8 cellular contexts compared by ENCODE assay signal in genomic region chr3:112086018-112086854, GRCh38. TPM values are rescaled to one million over a fixed set of nuclear protein-coding genes. Genes with fewer than 3 reads are reported as not detected.
A peak's percentile ranks its signal among the peaks of the same experiment; 100 is the strongest.
DNase-seq lines count a peak whose midpoint lies in the region; ATAC-seq and TF ChIP-seq lines count a peak whose summit lies in the region.

C3orf52 (plus strand) TSS chr3:112086389; CDS start chr3:112086408, 19 bp downstream.

- POLR2A ChIA-PET in activated CD8-positive, alpha-beta T cell treated with anti-CD3 and anti-CD28 coated beads, Interleukin-2, amount 10 ng/mL, durations not matched to agents 7 days and 5 days (lab: Charles Lee), result interaction anchor here (0.7 kb wide), 1 partner anchor 13 kb away, joined by 3 read pairs; no protein-coding TSS in a partner anchor

- H3K4me3 ChIP-seq in lung, result peak within 1 kb of the TSS; percentile 34

- no peaks in the 10 kb centered on the region for H3K9me3 Mint-ChIP-seq in activated CD8-positive, alpha-beta T cell treated with anti-CD3 and anti-CD28 coated beads, Interleukin-2, amount 10 ng/mL, durations not matched to agents 7 days and 5 days (ENCODE audit: insufficient read depth)

- peaks cover 0 to 3% of the 10 kb centered on the region in 2 donors for H3K4me1 ChIP-seq in lung (ENCODE audit: control insufficient read depth in 2 of 2, insufficient read depth in 2 of 2, low read length in 2 of 2)

- H3K36me3 ChIP-seq in lung (ENCODE audit: control insufficient read depth in 2 of 2, insufficient read depth in 2 of 2, low read length in 2 of 2), result no peaks in the 10 kb centered on the region

- H3K27ac Mint-ChIP-seq in activated CD8-positive, alpha-beta T cell treated with anti-CD3 and anti-CD28 coated beads, Interleukin-2, amount 10 ng/mL, durations not matched to agents 7 days and 5 days, result peak within 1 kb of the TSS; percentile 66

- peak within 1 kb of the TSS; percentile 76 for H3K4me3 Mint-ChIP-seq in activated CD8-positive, alpha-beta T cell treated with anti-CD3 and anti-CD28 coated beads, Interleukin-2, amount 10 ng/mL, durations not matched to agents 7 days and 5 days

- H3K27me3 ChIP-seq in lung (ENCODE audit: control insufficient read depth, insufficient read depth), result no peaks in the 10 kb centered on the region

- no peak for TF ChIP-seq CTCF in lung (IDR thresholded peaks at IDR 0.05; ENCODE audit: control extremely low read depth, extremely low read depth)

- H3K4me1 Mint-ChIP-seq in activated CD8-positive, alpha-beta T cell treated with anti-CD3 and anti-CD28 coated beads, Interleukin-2, amount 10 ng/mL, durations not matched to agents 7 days and 5 days (ENCODE audit: low read depth), result peaks cover 35% of the 10 kb centered on the region

- peak; percentile 89 for DNase-seq in 8988T
- DNase-seq in NCI-H510A (lab: John Stamatoyannopoulos, UW), result peak; percentile 79
- DNase-seq in activated CD8-positive, alpha-beta T cell treated with anti-CD3 and anti-CD28 coated beads, Interleukin-2, amount 10 ng/mL, durations not matched to agents 7 days and 5 days, result peak; percentile 66
- peak; percentile 37 for DNase-seq in effector CD4-positive, alpha-beta T cell
- DNase-seq in lung (ENCODE audit: low spot score), result peak; percentile 88
- peak in 2 of 3 donors; percentile 17 to 29 for DNase-seq in stimulated activated CD4-positive, alpha-beta T cell treated with anti-CD3 and anti-CD28 coated beads, TNF-alpha, amount 100 ng/mL, for 1 hour (ENCODE audit: low read depth in 3 of 3, low spot score in 1 of 3)

- H3K9me3 ChIP-seq in lung (ENCODE audit: control insufficient read depth in 2 of 2, insufficient read depth in 1 of 2, low read length in 1 of 2), result no peaks in the 10 kb centered on the region

- WGBS in lung, 2 donors, result 1% methylated on average over 71 to 72 of the region's 72 CpGs

- H3K27me3 Mint-ChIP-seq in activated CD8-positive, alpha-beta T cell treated with anti-CD3 and anti-CD28 coated beads, Interleukin-2, amount 10 ng/mL, durations not matched to agents 7 days and 5 days (ENCODE audit: low read depth), result peaks cover 8% of the 10 kb centered on the region

- H3K36me3 Mint-ChIP-seq in activated CD8-positive, alpha-beta T cell treated with anti-CD3 and anti-CD28 coated beads, Interleukin-2, amount 10 ng/mL, durations not matched to agents 7 days and 5 days (ENCODE audit: low read depth), result no peaks in the 10 kb centered on the region

- CTCF ChIA-PET in activated CD8-positive, alpha-beta T cell treated with anti-CD3 and anti-CD28 coated beads, Interleukin-2, amount 10 ng/mL, durations not matched to agents 7 days and 5 days (lab: Charles Lee), result interaction anchor here (1.0 kb wide), 1 partner anchor 9 kb away, joined by 3 read pairs; no protein-coding TSS in a partner anchor

- ATAC-seq in GM18520 (IDR thresholded peaks at IDR 0.05; ENCODE audit: unreplicated experiment) (peak; percentile 76), HG03060 (IDR thresholded peaks at IDR 0.05; ENCODE audit: low read depth, unreplicated experiment) (peak; percentile 48), lung (ENCODE audit: insufficient read depth, low FRiP score) (peak; percentile 92)
- peak; percentile 96 for ATAC-seq in activated CD8-positive, alpha-beta T cell treated with anti-CD3 and anti-CD28 coated beads, Interleukin-2, amount 10 ng/mL, durations not matched to agents 7 days and 5 days

- H3K27ac ChIP-seq in lung (ENCODE audit: low read depth in 1 of 2, low read length in 1 of 2), result peak within 1 kb of the TSS; percentile 63 to 79

RNA-seq across cellular contexts. Expression of gene C3orf52, which starts in this region (rescaled TPM):
- 1 to 10 TPM; 2.3 to 2.5 TPM for total RNA-seq in activated CD8-positive, alpha-beta T cell treated with anti-CD3 and anti-CD28 coated beads, Interleukin-2, amount 10 ng/mL, durations not matched to agents 7 days and 5 days
- 10 to 100 TPM; 21.4 to 22.4 TPM for total RNA-seq in lung
- 1 to 10 TPM; 6.5 to 7.6 TPM for polyA plus RNA-seq in lung

Comparison
In these comparisons a context has a peak if more than half of its experiments do, and no peak if none do; other contexts are left out.
1. Peak in every context shown above with its lines: DNase-seq, ATAC-seq, H3K4me3 ChIP-seq and H3K27ac ChIP-seq.
2. RNA of gene C3orf52 (total RNA-seq): 21.4 to 22.4 TPM in lung; 2.3 to 2.5 TPM in activated CD8-positive, alpha-beta T cell treated with anti-CD3 and anti-CD28 coated beads, Interleukin-2, amount 10 ng/mL, durations not matched to agents 7 days and 5 days; every median in the first group is over 4 times any median in the second.
3. DNase-seq: peak in every context shown above with its lines; median percentile 89 in 8988T; 88 in lung; 79 in NCI-H510A; 66 in activated CD8-positive, alpha-beta T cell treated with anti-CD3 and anti-CD28 coated beads, Interleukin-2, amount 10 ng/mL, durations not matched to agents 7 days and 5 days; 37 in effector CD4-positive, alpha-beta T cell; 23 in stimulated activated CD4-positive, alpha-beta T cell treated with anti-CD3 and anti-CD28 coated beads, TNF-alpha, amount 100 ng/mL, for 1 hour.